ENCODE assay signal across 8 cellular contexts in the genomic region with DNA sequence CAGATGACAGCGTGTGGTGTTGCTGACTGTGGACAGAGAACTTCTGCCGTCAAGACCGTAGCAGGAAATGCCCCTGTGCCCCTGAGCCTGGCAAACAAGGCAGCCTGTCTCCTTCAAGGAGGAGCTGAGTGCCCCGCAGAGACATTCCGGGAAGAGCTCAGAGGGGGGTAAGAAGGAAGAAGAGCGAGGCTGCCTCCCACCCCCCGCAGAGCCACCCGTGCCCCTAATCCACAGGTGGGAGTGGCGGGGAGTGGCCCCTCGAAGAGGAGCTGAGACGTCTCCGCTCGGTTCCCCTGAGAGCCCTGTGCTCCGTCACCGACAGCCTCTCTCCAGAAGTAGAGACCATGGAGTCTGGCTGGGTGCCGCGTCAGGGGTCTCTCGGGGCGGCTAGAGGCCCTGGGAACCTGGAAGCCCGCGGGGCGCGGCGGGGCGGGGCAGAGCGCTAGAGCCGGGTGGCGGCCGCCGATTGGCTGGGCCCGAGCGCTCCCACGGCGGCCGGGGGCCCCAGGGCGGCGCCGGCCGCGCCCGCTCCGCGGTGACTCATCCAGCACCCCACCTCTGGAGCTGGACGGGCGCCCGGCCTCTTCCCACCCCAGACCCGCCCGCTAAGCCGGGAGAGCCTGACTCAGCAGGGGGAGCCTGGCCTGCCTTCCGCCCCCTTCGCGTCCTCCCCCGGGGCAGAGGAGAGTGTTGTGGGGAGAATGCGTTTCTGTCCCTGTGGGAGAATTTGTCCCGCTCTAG.
A peak's percentile ranks its signal among the peaks of the same experiment; 100 is the strongest.
DNase-seq lines count a peak whose midpoint lies in the region; ATAC-seq lines count a peak whose summit lies in the region.

No MANE protein-coding gene starts in this region.

- no peaks in the 10 kb centered on the region for H3K9me3 ChIP-seq in mucosa of rectum (ENCODE audit: control insufficient read depth in 2 of 2, low read length in 2 of 2)

- peaks cover 24 to 34% of the 10 kb centered on the region in 2 donors for H3K4me1 Mint-ChIP-seq in stimulated activated naive B cell treated with anti-CD40 and anti-IgM and Interleukin-4, amounts not matched to agents 10 μg/mL and 1 μg/mL and 100 μg/mL, for 72 hours

- DNase-seq in NCI-H2107 (lab: John Stamatoyannopoulos, UW) (peak; percentile 55), NCI-H2107 treated with DMSO at 0.1 percent for 48 hours (lab: John Stamatoyannopoulos, UW; ENCODE audit: unreplicated experiment) (no peak), NCI-H2171 treated with DMSO at 0.1 percent for 48 hours (lab: John Stamatoyannopoulos, UW) (peak; percentile 85), epithelial cell of prostate (ENCODE audit: low read depth, low spot score) (peak; percentile 89)
- DNase-seq in activated CD8-positive, alpha-beta memory T cell treated with anti-CD3 and anti-CD28 coated beads, Interleukin-2, amount 50 U/mL, for 4 hours: peak; percentile 51
- no peak for DNase-seq in stimulated activated naive B cell treated with anti-CD40 and anti-IgM and Interleukin-4, amounts not matched to agents 10 μg/mL and 1 μg/mL and 100 μg/mL, for 72 hours

- no peaks in the 10 kb centered on the region for H3K36me3 Mint-ChIP-seq in stimulated activated naive B cell treated with anti-CD40 and anti-IgM and Interleukin-4, amounts not matched to agents 10 μg/mL and 1 μg/mL and 100 μg/mL, for 72 hours

- H3K27me3 ChIP-seq in mucosa of rectum (ENCODE audit: control insufficient read depth in 2 of 2, insufficient read depth in 2 of 2, low read length in 2 of 2): no peaks in the 10 kb centered on the region

- ATAC-seq in stimulated activated naive B cell treated with anti-CD40 and anti-IgM and Interleukin-4, amounts not matched to agents 10 μg/mL and 1 μg/mL and 100 μg/mL, for 72 hours (replicated peaks): peak; percentile 60 to 66
- ATAC-seq in HG03280 (IDR thresholded peaks at IDR 0.05; ENCODE audit: unreplicated experiment): no peak

- H3K4me3 ChIP-seq in mucosa of rectum (ENCODE audit: low read length in 2 of 2): peak overlapping the region; percentile 60 to 72

- H3K4me3 Mint-ChIP-seq in stimulated activated naive B cell treated with anti-CD40 and anti-IgM and Interleukin-4, amounts not matched to agents 10 μg/mL and 1 μg/mL and 100 μg/mL, for 72 hours: peak overlapping the region; percentile 81 to 84

- peaks cover 38 to 60% of the 10 kb centered on the region in 2 donors for H3K27me3 Mint-ChIP-seq in stimulated activated naive B cell treated with anti-CD40 and anti-IgM and Interleukin-4, amounts not matched to agents 10 μg/mL and 1 μg/mL and 100 μg/mL, for 72 hours

- H3K27ac ChIP-seq in epithelial cell of prostate (peak overlapping the region; percentile 99), mucosa of rectum (ENCODE audit: low read depth in 2 of 2, low read length in 2 of 2) (peak overlapping the region; percentile 92 to 98)

- H3K27ac Mint-ChIP-seq in stimulated activated naive B cell treated with anti-CD40 and anti-IgM and Interleukin-4, amounts not matched to agents 10 μg/mL and 1 μg/mL and 100 μg/mL, for 72 hours: no peak overlapping the region

- peak overlapping the region; percentile 87 to 94 for H3K9ac ChIP-seq in mucosa of rectum (ENCODE audit: low read depth in 1 of 2, low read length in 2 of 2)

- no peaks in the 10 kb centered on the region for H3K36me3 ChIP-seq in mucosa of rectum (ENCODE audit: control insufficient read depth in 2 of 2, insufficient read depth in 2 of 2, low read length in 2 of 2)

- no peaks in the 10 kb centered on the region for H3K9me3 Mint-ChIP-seq in stimulated activated naive B cell treated with anti-CD40 and anti-IgM and Interleukin-4, amounts not matched to agents 10 μg/mL and 1 μg/mL and 100 μg/mL, for 72 hours

- peaks cover 61 to 68% of the 10 kb centered on the region in 2 donors for H3K4me1 ChIP-seq in mucosa of rectum (ENCODE audit: control insufficient read depth in 2 of 2, insufficient read depth in 2 of 2, low read length in 2 of 2)

Comparison
In these comparisons a context has a peak if more than half of its experiments do, and no peak if none do; other contexts are left out.
1. DNase-seq: peak in NCI-H2107 (single experiment), NCI-H2171 treated with DMSO at 0.1 percent for 48 hours (single experiment), activated CD8-positive, alpha-beta memory T cell treated with anti-CD3 and anti-CD28 coated beads, Interleukin-2, amount 50 U/mL, for 4 hours (single experiment) and epithelial cell of prostate (single experiment); none in NCI-H2107 treated with DMSO at 0.1 percent for 48 hours (single experiment) and stimulated activated naive B cell treated with anti-CD40 and anti-IgM and Interleukin-4, amounts not matched to agents 10 μg/mL and 1 μg/mL and 100 μg/mL, for 72 hours (single experiment).